ENCODE assay signal across 15 cellular contexts in the genomic region with DNA sequence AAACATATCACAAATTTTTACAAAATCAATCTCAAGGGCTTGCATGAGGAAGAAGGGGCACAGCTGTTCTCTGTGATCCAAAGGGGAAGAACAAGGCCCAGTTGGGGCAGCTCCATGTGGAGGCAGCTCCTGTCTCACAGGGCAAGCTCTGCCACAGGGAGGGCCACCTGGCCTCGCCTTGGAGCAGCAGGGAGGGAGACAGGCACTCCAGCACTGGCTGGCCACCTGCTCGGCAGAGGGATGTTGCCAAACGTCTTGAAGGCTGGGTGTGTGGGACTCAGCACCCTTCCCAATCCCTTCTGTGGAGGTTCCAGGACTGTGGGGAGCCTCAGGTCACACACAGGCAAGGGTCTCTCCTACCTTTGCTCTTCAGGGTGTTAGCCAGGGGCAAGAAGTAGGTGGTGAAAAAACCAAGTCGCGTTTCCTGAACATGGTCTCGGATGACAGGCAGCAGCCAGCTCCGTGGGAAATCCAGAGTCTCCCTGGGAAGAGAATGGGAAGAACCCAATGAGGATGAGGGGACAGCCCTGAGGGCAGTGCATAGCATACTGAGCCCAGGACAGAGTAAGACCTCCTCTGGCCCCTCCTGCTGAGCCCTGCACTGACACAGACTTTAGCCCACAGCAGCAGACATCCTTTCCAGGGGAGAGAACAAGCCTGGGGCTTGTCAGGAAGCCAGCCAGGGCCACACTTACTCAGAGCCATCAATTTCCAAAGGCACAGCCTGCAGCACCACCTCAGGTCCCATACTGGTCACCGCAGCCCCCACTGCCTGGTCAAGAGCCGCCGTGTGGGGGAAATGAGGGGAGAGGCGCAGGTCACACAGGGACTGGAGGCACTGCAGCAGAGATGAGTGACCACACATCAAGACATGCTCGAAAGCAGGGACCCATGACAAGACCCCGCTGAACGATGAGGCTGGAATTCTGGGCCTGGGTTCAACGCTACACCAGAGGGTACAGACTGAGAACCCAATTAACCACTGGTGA. TPM values are rescaled to one million over a fixed set of nuclear protein-coding genes. Genes with fewer than 3 reads are reported as not detected.
DNase-seq lines count a peak whose midpoint lies in the region; ATAC-seq and TF ChIP-seq lines count a peak whose summit lies in the region.
"Had no signal": no experiment of that assay in that cellular context is flagged by ENCODE, and none has a peak within 500 bp of the region (broad histone marks: within the 10 kb centered on the region; RNA-seq: fewer than 3 reads in every experiment).

No MANE protein-coding gene starts in this region.

- H3K79me2 ChIP-seq in trophoblast cell (ENCODE audit: control insufficient read depth, insufficient read depth, low read length, poor library complexity) = no peaks in the 10 kb centered on the region

- H3K14ac ChIP-seq in trophoblast cell (ENCODE audit: low read length) = no peak overlapping the region

- peaks cover 25% of the 10 kb centered on the region for H3K36me3 Mint-ChIP-seq in endodermal cell (ENCODE audit: low read depth)

- H3K9me3 Mint-ChIP-seq in endodermal cell = no peaks in the 10 kb centered on the region
- H3K9me3 Mint-ChIP-seq: CD8-positive, alpha-beta memory T cell had no signal

- 0 out of 2 replicates have a peak overlapping the region, but pooled peaks have one; percentile 38 for H3K9ac ChIP-seq in BLaER1
- H3K9ac ChIP-seq in endodermal cell (ENCODE audit: extremely low read depth, low read length, poor library complexity, severe bottlenecking) = no peak overlapping the region
- no peak overlapping the region for H3K9ac ChIP-seq in trophoblast cell (ENCODE audit: low read length)

- no peak overlapping the region for H2AK5ac ChIP-seq in trophoblast cell (ENCODE audit: low read length)

- no peaks in the 10 kb centered on the region for H3K4me1 ChIP-seq in BLaER1
- no peaks in the 10 kb centered on the region for H3K4me1 ChIP-seq in endodermal cell (ENCODE audit: control insufficient read depth, insufficient read depth, low read length)
- H3K4me1 ChIP-seq in trophoblast cell (ENCODE audit: control insufficient read depth in 1 of 2, insufficient read depth in 2 of 2, low read length in 2 of 2) = peaks cover 0 to 5% of the 10 kb centered on the region in 2 experiments
- H3K4me1 ChIP-seq: HAP-1 had no signal

- H3K4me3 ChIP-seq in BLaER1 = no peak overlapping the region
- H3K4me3 ChIP-seq in endodermal cell (ENCODE audit: low read length) = no peak overlapping the region
- H3K4me3 ChIP-seq in trophoblast cell (ENCODE audit: low read depth, low read length) = no peak overlapping the region
- H3K4me3 ChIP-seq: HAP-1, PC-9, SK-N-MC had no signal

- no peak overlapping the region for H2BK120ac ChIP-seq in trophoblast cell (ENCODE audit: insufficient read depth, low read length, poor library complexity)

- no peak overlapping the region for H3K27ac ChIP-seq in BLaER1
- H3K27ac ChIP-seq in endodermal cell (ENCODE audit: low read depth, low read length) = no peak overlapping the region
- no peak overlapping the region for H3K27ac ChIP-seq in trophoblast cell (ENCODE audit: low read depth, low read length)
- H3K27ac ChIP-seq: PC-9, SK-N-MC had no signal

- peak overlapping the region; percentile 72 for H3K18ac ChIP-seq in trophoblast cell (ENCODE audit: low read length)

- ATAC-seq in GM21737 (IDR thresholded peaks at IDR 0.05; ENCODE audit: unreplicated experiment) = no peak
- ATAC-seq in GM19035 (IDR thresholded peaks at IDR 0.05; ENCODE audit: unreplicated experiment) = no peak
- ATAC-seq: Right ventricle myocardium inferior had no signal

- DNase-seq in G401 (ENCODE audit: low spot score) (peak; percentile 43), endodermal cell (peak; percentile 48), trophoblast cell (no peak), NCI-H446 (lab: John Stamatoyannopoulos, UW) (no peak)
- DNase-seq: CD8-positive, alpha-beta memory T cell; NCI-H1417; NCI-H2081 treated with DMSO at 0.1 percent for 48 hours; PC-9 had no signal

- H2AFZ ChIP-seq in trophoblast cell (ENCODE audit: insufficient read depth, low read length, poor library complexity) = no peak overlapping the region
- H2AFZ ChIP-seq: PC-9 had no signal

- H3K9me3 ChIP-seq in BLaER1 (no peaks in the 10 kb centered on the region), endodermal cell (ENCODE audit: control insufficient read depth, low read length) (no peaks in the 10 kb centered on the region), trophoblast cell (ENCODE audit: insufficient read depth, low read depth, low read length) (no peaks in the 10 kb centered on the region)
- H3K9me3 ChIP-seq: HAP-1 had no signal

- H3K79me1 ChIP-seq in trophoblast cell (ENCODE audit: low read length) = peaks cover 4% of the 10 kb centered on the region

- H3K27me3 Mint-ChIP-seq in endodermal cell (ENCODE audit: insufficient read depth) = no peaks in the 10 kb centered on the region
- H3K27me3 Mint-ChIP-seq: B cell; CD8-positive, alpha-beta memory T cell had no signal

- H3K23ac ChIP-seq in trophoblast cell (ENCODE audit: low read length) = no peak overlapping the region

- in situ Hi-C loops in G401 (cut with HindIII; ENCODE audit: low sequenced_read_pairs) = no loop called here

- H4K12ac ChIP-seq in trophoblast cell (ENCODE audit: low read depth, low read length) = no peak overlapping the region

- H3K4me2 ChIP-seq in BLaER1 (no peak overlapping the region), trophoblast cell (ENCODE audit: low read length) (no peak overlapping the region)
- H3K4me2 ChIP-seq: PC-9 had no signal

- TF ChIP-seq CTCF in endodermal cell (conservative IDR thresholded peaks at IDR 0.05) = no peak

- no peak overlapping the region for H3K4ac ChIP-seq in trophoblast cell (ENCODE audit: low read depth, low read length)

- peaks cover 96% of the 10 kb centered on the region for H3K36me3 ChIP-seq in BLaER1
- peaks cover 36% of the 10 kb centered on the region for H3K36me3 ChIP-seq in endodermal cell (ENCODE audit: control insufficient read depth, insufficient read depth, low read length)
- peaks cover 24 to 45% of the 10 kb centered on the region in 2 experiments for H3K36me3 ChIP-seq in trophoblast cell (ENCODE audit: control insufficient read depth in 1 of 2, insufficient read depth in 2 of 2, low read length in 2 of 2)

- no peak overlapping the region for H2BK5ac ChIP-seq in trophoblast cell (ENCODE audit: low read depth, low read length, poor library complexity)

- no peak overlapping the region for H3K4me3 Mint-ChIP-seq in endodermal cell
- H3K4me3 Mint-ChIP-seq: B cell; CD8-positive, alpha-beta memory T cell had no signal

- peak overlapping the region; percentile 17 for H4K8ac ChIP-seq in trophoblast cell (ENCODE audit: low read depth, low read length)

- H3K4me1 Mint-ChIP-seq in endodermal cell = no peaks in the 10 kb centered on the region
- H3K4me1 Mint-ChIP-seq: B cell; CD8-positive, alpha-beta memory T cell had no signal

- H4K20me1 ChIP-seq in BLaER1 = no peaks in the 10 kb centered on the region

- no peak overlapping the region for H3K27ac Mint-ChIP-seq in endodermal cell
- H3K27ac Mint-ChIP-seq: B cell had no signal

- H2BK12ac ChIP-seq in trophoblast cell (ENCODE audit: low read length) = peak overlapping the region; percentile 43

- peak overlapping the region; percentile 8 for H4K91ac ChIP-seq in trophoblast cell (ENCODE audit: low read depth, low read length)

- no peaks in the 10 kb centered on the region for H3K27me3 ChIP-seq in BLaER1
- no peaks in the 10 kb centered on the region for H3K27me3 ChIP-seq in endodermal cell (ENCODE audit: control insufficient read depth, insufficient read depth, low read length, poor library complexity, severe bottlenecking)
- H3K27me3 ChIP-seq in trophoblast cell (ENCODE audit: insufficient read depth, low read length) = no peaks in the 10 kb centered on the region

- WGBS in endodermal cell (ENCODE audit: insufficient coverage in 1 of 2, insufficient read length in 1 of 2), 2 experiments = 85 to 87% methylated on average over 12 to 15 of the region's 15 CpGs
- WGBS in trophoblast cell (ENCODE audit: extremely low coverage, insufficient coverage, insufficient read length) = no CpG with 5 or more reads among the region's 15 CpGs

RNA-seq across cellular contexts. Expression of a gene that starts 21.9 kb away (rescaled TPM):
- total RNA-seq in G401 (2014; rRNA removed; shearing (Covaris generic)) = 35.1 and 41.4 TPM in 2 replicates
- total RNA-seq in endodermal cell = 10 to 100 TPM; 33.0 to 34.7 TPM
- 21.2 TPM for polyA plus RNA-seq in endodermal cell (2013, experiment 1 of 2)
- polyA plus RNA-seq in endodermal cell (2013, experiment 2 of 2) = 17.7 TPM
- polyA plus RNA-seq in trophoblast cell (2013) = 17.0 and 18.9 TPM in 2 replicates

RNA-seq across cellular contexts. Expression of a gene that starts 44.7 kb away (rescaled TPM):
- 29.7 and 41.2 TPM in 2 replicates for total RNA-seq in G401 (2014; rRNA removed; shearing (Covaris generic))
- total RNA-seq in endodermal cell = 10 to 100 TPM; 31.0 to 35.2 TPM
- 12.1 TPM for polyA plus RNA-seq in endodermal cell (2013, experiment 1 of 2)
- polyA plus RNA-seq in endodermal cell (2013, experiment 2 of 2) = 8.5 TPM
- 6.7 and 6.8 TPM in 2 replicates for polyA plus RNA-seq in trophoblast cell (2013)

RNA-seq across cellular contexts. Expression of a gene that starts 46.8 kb away (rescaled TPM):
- 724 and 846 TPM in 2 replicates for total RNA-seq in G401 (2014; rRNA removed; shearing (Covaris generic))
- total RNA-seq in endodermal cell = 100 to 1,000 TPM; 490 to 499 TPM
- 541 TPM for polyA plus RNA-seq in endodermal cell (2013, experiment 1 of 2)
- polyA plus RNA-seq in endodermal cell (2013, experiment 2 of 2) = 508 TPM
- 324 and 327 TPM in 2 replicates for polyA plus RNA-seq in trophoblast cell (2013)

Comparison
In these comparisons a context has a peak if more than half of its experiments do, and no peak if none do; other contexts are left out.
1. DNase-seq: peak in G401 (single experiment) and endodermal cell (single experiment); none in trophoblast cell (0 of 2) and NCI-H446 (0 of 2).